ENCODE assay signal across 8 cellular contexts in genomic region chr1:224615861-224616760, GRCh38. TPM values are rescaled to one million over a fixed set of nuclear protein-coding genes. Genes with fewer than 3 reads are reported as not detected.
DNase-seq lines count a peak whose midpoint lies in the region; ATAC-seq and TF ChIP-seq lines count a peak whose summit lies in the region.

TSS of gene CNIH3 (plus strand) at chr1:224616317. CDS start at chr1:224617175, 858 bp downstream.

- peak within 1 kb of the TSS; percentile 71 for H3K4me3 Mint-ChIP-seq in CD8-positive, alpha-beta T cell

- CTCF ChIA-PET in CD8-positive, alpha-beta T cell (lab: Charles Lee): no interaction called here

- no peaks in the 10 kb centered on the region for H3K36me3 ChIP-seq in CD8-positive, alpha-beta T cell (ENCODE audit: insufficient read depth, low read length)
- H3K36me3 ChIP-seq in HUES64 (ENCODE audit: insufficient read depth, low read length) (no peaks in the 10 kb centered on the region), left lung (no peaks in the 10 kb centered on the region), subcutaneous abdominal adipose tissue (ENCODE audit: control insufficient read depth in 5 of 5, insufficient read depth in 5 of 5, low read length in 5 of 5) (no peaks in the 10 kb centered on the region)

- no peaks in the 10 kb centered on the region for H3K36me3 Mint-ChIP-seq in CD8-positive, alpha-beta T cell

- peaks cover 24% of the 10 kb centered on the region for H3K4me1 Mint-ChIP-seq in CD8-positive, alpha-beta T cell (ENCODE audit: low read depth)

- peak within 1 kb of the TSS; percentile 17 for H3K4me3 ChIP-seq in CD8-positive, alpha-beta T cell (ENCODE audit: low read depth, low read length)
- peak within 1 kb of the TSS; percentile 55 for H3K4me3 ChIP-seq in HUES64 (ENCODE audit: low read length)
- peak within 1 kb of the TSS; percentile 9 to 40 for H3K4me3 ChIP-seq in left lung
- H3K4me3 ChIP-seq in subcutaneous abdominal adipose tissue (ENCODE audit: low read depth in 1 of 5, low read length in 5 of 5): peak within 1 kb of the TSS; percentile 29 to 52 (median 45)

- peaks cover 21% of the 10 kb centered on the region for H3K4me1 ChIP-seq in CD8-positive, alpha-beta T cell (ENCODE audit: insufficient read depth, low read length)
- H3K4me1 ChIP-seq in HUES64 (ENCODE audit: insufficient read depth, low read length) (peaks cover 7% of the 10 kb centered on the region; the same call in 1 of the 2 replicates), left lung (peaks cover 16 to 21% of the 10 kb centered on the region in 2 donors), subcutaneous abdominal adipose tissue (ENCODE audit: control insufficient read depth in 5 of 5, insufficient read depth in 5 of 5, low read length in 5 of 5) (peaks cover 0 to 22% (median 18%) of the 10 kb centered on the region in 5 donors)

- peaks cover 48% of the 10 kb centered on the region for H3K27me3 Mint-ChIP-seq in CD8-positive, alpha-beta T cell (ENCODE audit: low read depth)

- in situ Hi-C loops in SK-MEL-5 (cut with HindIII; ENCODE audit: low pct_unique_long_range_greater_than_20kb, low sequenced_read_pairs) (no loop called here), T47D (cut with HindIII; ENCODE audit: low pct_unique_long_range_greater_than_20kb, low sequenced_read_pairs) (no loop called here)

- no peak within 1 kb of the TSS for H3K27ac Mint-ChIP-seq in CD8-positive, alpha-beta T cell

- H3K9me3 ChIP-seq in CD8-positive, alpha-beta T cell (ENCODE audit: low read length): no peaks in the 10 kb centered on the region
- H3K9me3 ChIP-seq in HUES64 (ENCODE audit: insufficient read depth, low read depth, low read length): no peaks in the 10 kb centered on the region
- H3K9me3 ChIP-seq in left lung: no peaks in the 10 kb centered on the region
- no peaks in the 10 kb centered on the region for H3K9me3 ChIP-seq in subcutaneous abdominal adipose tissue (ENCODE audit: control insufficient read depth in 5 of 5, low read length in 5 of 5)

- WGBS in HUES64: 1% methylated on average over 91 of the region's 91 CpGs

- DNase-seq in CD8-positive, alpha-beta T cell: peak in 3 of 7 experiments; percentile 18 to 37 (median 30)
- DNase-seq in SK-MEL-5 (ENCODE audit: low read depth, low spot score) (peak; percentile 22), T47D (ENCODE audit: low read depth in 1 of 2, low spot score in 1 of 2) (peak; percentile 80 to 84), left lung (no peak)

- H3K9ac ChIP-seq in HUES64 (ENCODE audit: low read depth, low read length) (peak within 1 kb of the TSS; percentile 27; the same call in 1 of the 2 replicates), subcutaneous abdominal adipose tissue (ENCODE audit: low read length in 5 of 5) (no peak within 1 kb of the TSS)

- intact Hi-C loops in CD8-positive, alpha-beta T cell (cut with DNase I, micrococcal nuclease): no loop called here
- intact Hi-C loops in left lung (cut with DNase I): no loop called here

- TF ChIP-seq CTCF in CD8-positive, alpha-beta T cell (IDR thresholded peaks at IDR 0.05): no peak
- TF ChIP-seq CTCF in left lung (IDR thresholded peaks at IDR 0.05): no peak

- POLR2A ChIA-PET in CD8-positive, alpha-beta T cell (lab: Charles Lee): no interaction called here

- peak; percentile 72 for ATAC-seq in CD8-positive, alpha-beta T cell
- ATAC-seq in left lung (peak; percentile 59), HG03460 (IDR thresholded peaks at IDR 0.05; ENCODE audit: unreplicated experiment) (no peak), GM21528 (IDR thresholded peaks at IDR 0.05; ENCODE audit: low FRiP score, unreplicated experiment) (no peak)

- peaks cover 8% of the 10 kb centered on the region for H3K27me3 ChIP-seq in CD8-positive, alpha-beta T cell (ENCODE audit: insufficient read depth, low read length)
- H3K27me3 ChIP-seq in HUES64 (ENCODE audit: insufficient read depth, low read length) (peaks cover 78% of the 10 kb centered on the region), left lung (peaks cover 44 to 72% of the 10 kb centered on the region in 2 donors), subcutaneous abdominal adipose tissue (ENCODE audit: control insufficient read depth in 5 of 5, insufficient read depth in 4 of 5, low read length in 5 of 5) (peaks cover 23 to 52% (median 29%) of the 10 kb centered on the region in 5 donors)

- H3K27ac ChIP-seq in CD8-positive, alpha-beta T cell (ENCODE audit: low read depth, low read length): no peak within 1 kb of the TSS
- H3K27ac ChIP-seq in HUES64 (ENCODE audit: low read depth, low read length): no peak within 1 kb of the TSS
- H3K27ac ChIP-seq in left lung: no peak within 1 kb of the TSS
- H3K27ac ChIP-seq in subcutaneous abdominal adipose tissue (ENCODE audit: low read depth, low read length): no peak within 1 kb of the TSS

- no peaks in the 10 kb centered on the region for H3K9me3 Mint-ChIP-seq in CD8-positive, alpha-beta T cell

RNA-seq across cellular contexts. Expression of gene CNIH3, which starts in this region (rescaled TPM):
- 1 to 10 TPM; 1.3 to 1.6 TPM for total RNA-seq in CD8-positive, alpha-beta T cell
- 4.7 TPM for polyA plus RNA-seq in HUES64 (2013, experiment 1 of 2)
- 3.9 TPM for polyA plus RNA-seq in HUES64 (2013, experiment 2 of 2)
- total RNA-seq in SK-MEL-5 (2014; rRNA removed; shearing (Covaris generic)): 3.1 and 6.4 TPM in 2 replicates
- 4.6 and 6.6 TPM in 2 replicates for polyA plus RNA-seq in SK-MEL-5 (2015; cell fraction: cytosol; rRNA removed)
- polyA plus RNA-seq in SK-MEL-5 (2015; cell fraction: nucleus; rRNA removed): 8.7 TPM in 2 replicates
- 1 to 10 TPM; 2.5 to 3.6 TPM for total RNA-seq in left lung

Comparison
In these comparisons a context has a peak if more than half of its experiments do, and no peak if none do; other contexts are left out.
1. ATAC-seq: peak in CD8-positive, alpha-beta T cell (single experiment) and left lung (single experiment); none in HG03460 (single experiment) and GM21528 (single experiment).
2. DNase-seq: peak in SK-MEL-5 (single experiment) and T47D (2 of 2); none in left lung (0 of 2).
3. Peak in every context shown above with its lines, with median percentiles within 50 percentile points of each other: H3K4me3 ChIP-seq.